ENCODE assay signal across 9 cellular contexts in the genomic region with DNA sequence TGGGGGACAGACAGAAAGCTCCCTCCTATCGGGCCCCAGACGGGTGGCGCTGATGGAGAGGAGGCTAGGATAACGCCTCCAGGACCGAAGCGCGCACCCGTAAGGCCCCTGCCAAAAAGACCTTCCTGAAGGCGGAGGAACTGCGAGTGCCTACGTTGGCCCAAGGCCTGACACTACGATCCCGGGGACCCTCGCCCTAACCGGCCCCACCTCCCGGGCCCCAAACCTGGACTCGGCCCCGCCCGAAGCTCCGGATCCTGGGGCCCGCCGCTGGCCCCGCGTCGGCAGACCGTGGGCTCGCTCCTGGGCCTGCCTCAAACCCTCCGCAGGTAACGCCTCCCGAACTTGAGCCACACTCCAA. TPM values are rescaled to one million over a fixed set of nuclear protein-coding genes. Genes with fewer than 3 reads are reported as not detected.
DNase-seq lines count a peak whose midpoint lies in the region; ATAC-seq and TF ChIP-seq lines count a peak whose summit lies in the region.
"Not testable (repeated sequence)": the region's sequence is repeated elsewhere in the genome, so short reads cannot be mapped to it uniquely, and the experiment has no call there.
"Had no signal": no experiment of that assay in that cellular context is flagged by ENCODE, and none has a peak within 500 bp of the region (broad histone marks: within the 10 kb centered on the region; RNA-seq: fewer than 3 reads in every experiment).

No MANE protein-coding gene starts in this region.

- H3K27ac ChIP-seq in C4-2B, result peak overlapping the region; percentile 53

- not testable (repeated sequence) for TF ChIP-seq CTCF in C4-2B (conservative IDR thresholded peaks at IDR 0.05)

- DNase-seq in HT1080 (ENCODE audit: low read depth) (peak; percentile 47), SK-N-DZ (ENCODE audit: low spot score) (peak; percentile 37)
- peak; percentile 31 for DNase-seq in activated naive CD8-positive, alpha-beta T cell treated with anti-CD3 and anti-CD28 coated beads, Interleukin-2, amount 50 U/mL, for 24 hours
- DNase-seq in natural killer cell treated with Interleukin-12 subunit alpha and Interleukin-12 subunit beta and Interleukin-15 and Interleukin-18, amount 100 ng/mL, for 72 hours (ENCODE audit: low spot score), result not testable (repeated sequence)

- not testable (repeated sequence) for H3K4me1 ChIP-seq in endocrine pancreas (ENCODE audit: control insufficient read depth, insufficient read depth, low read length)

- not testable (repeated sequence) for H3K9ac ChIP-seq in endocrine pancreas (ENCODE audit: control insufficient read depth, insufficient read depth, low read length)

- not testable (repeated sequence) for H3K36me3 ChIP-seq in endocrine pancreas (ENCODE audit: control insufficient read depth, insufficient read depth, low read length)

- not testable (repeated sequence) for H3K27me3 ChIP-seq in endocrine pancreas (ENCODE audit: control insufficient read depth, insufficient read depth, low read length)

- not testable (repeated sequence) for H3K9me3 Mint-ChIP-seq in activated naive CD8-positive, alpha-beta T cell treated with anti-CD3 and anti-CD28 coated beads, Interleukin-2, amount 50 U/mL, for 24 hours; natural killer cell treated with Interleukin-12 subunit alpha and Interleukin-12 subunit beta and Interleukin-15 and Interleukin-18, amount 100 ng/mL, for 72 hours; stimulated activated naive CD8-positive, alpha-beta T cell treated with anti-CD3 and anti-CD28 coated beads, Interleukin-15, Interleukin-2, amounts not matched to agents 100 ng/mL and 50 ng/mL, for 24 hours

- not testable (repeated sequence) for H3K9me3 ChIP-seq in endocrine pancreas (ENCODE audit: control insufficient read depth, low read length); iPS-18c (ENCODE audit: control insufficient read depth, insufficient read depth, low read length)

- H3K27me3 Mint-ChIP-seq in activated naive CD8-positive, alpha-beta T cell treated with anti-CD3 and anti-CD28 coated beads, Interleukin-2, amount 50 U/mL, for 24 hours; natural killer cell treated with Interleukin-12 subunit alpha and Interleukin-12 subunit beta and Interleukin-15 and Interleukin-18, amount 100 ng/mL, for 72 hours; stimulated activated naive CD8-positive, alpha-beta T cell treated with anti-CD3 and anti-CD28 coated beads, Interleukin-15, Interleukin-2, amounts not matched to agents 100 ng/mL and 50 ng/mL, for 24 hours: not testable (repeated sequence)

- not testable (repeated sequence) for ATAC-seq in activated naive CD8-positive, alpha-beta T cell treated with anti-CD3 and anti-CD28 coated beads, Interleukin-2, amount 50 U/mL, for 24 hours; natural killer cell treated with Interleukin-12 subunit alpha and Interleukin-12 subunit beta and Interleukin-15 and Interleukin-18, amount 100 ng/mL, for 72 hours

- H3K4me3 ChIP-seq in endocrine pancreas (ENCODE audit: control insufficient read depth, insufficient read depth, low read length) (peak overlapping the region; percentile 14), iPS-18c (ENCODE audit: insufficient read depth, low read depth, low read length) (peak overlapping the region; percentile 56)

- peaks cover 30% of the 10 kb centered on the region for H3K4me1 Mint-ChIP-seq in activated naive CD8-positive, alpha-beta T cell treated with anti-CD3 and anti-CD28 coated beads, Interleukin-2, amount 50 U/mL, for 24 hours
- H3K4me1 Mint-ChIP-seq in natural killer cell treated with Interleukin-12 subunit alpha and Interleukin-12 subunit beta and Interleukin-15 and Interleukin-18, amount 100 ng/mL, for 72 hours (ENCODE audit: low read depth in 2 of 2), result not testable (repeated sequence)
- H3K4me1 Mint-ChIP-seq in stimulated activated naive CD8-positive, alpha-beta T cell treated with anti-CD3 and anti-CD28 coated beads, Interleukin-15, Interleukin-2, amounts not matched to agents 100 ng/mL and 50 ng/mL, for 24 hours (ENCODE audit: low read depth), result peaks cover 29% of the 10 kb centered on the region

- peak overlapping the region; percentile 64 for H3K27ac Mint-ChIP-seq in activated naive CD8-positive, alpha-beta T cell treated with anti-CD3 and anti-CD28 coated beads, Interleukin-2, amount 50 U/mL, for 24 hours
- H3K27ac Mint-ChIP-seq in natural killer cell treated with Interleukin-12 subunit alpha and Interleukin-12 subunit beta and Interleukin-15 and Interleukin-18, amount 100 ng/mL, for 72 hours, result peak overlapping the region; percentile 72 to 79
- H3K27ac Mint-ChIP-seq in stimulated activated naive CD8-positive, alpha-beta T cell treated with anti-CD3 and anti-CD28 coated beads, Interleukin-15, Interleukin-2, amounts not matched to agents 100 ng/mL and 50 ng/mL, for 24 hours, result peak overlapping the region; percentile 80

- peak overlapping the region; percentile 88 for H3K4me3 Mint-ChIP-seq in activated naive CD8-positive, alpha-beta T cell treated with anti-CD3 and anti-CD28 coated beads, Interleukin-2, amount 50 U/mL, for 24 hours
- peak overlapping the region; percentile 85 for H3K4me3 Mint-ChIP-seq in natural killer cell treated with Interleukin-12 subunit alpha and Interleukin-12 subunit beta and Interleukin-15 and Interleukin-18, amount 100 ng/mL, for 72 hours
- H3K4me3 Mint-ChIP-seq in stimulated activated naive CD8-positive, alpha-beta T cell treated with anti-CD3 and anti-CD28 coated beads, Interleukin-15, Interleukin-2, amounts not matched to agents 100 ng/mL and 50 ng/mL, for 24 hours, result peak overlapping the region; percentile 92

- not testable (repeated sequence) for H3K36me3 Mint-ChIP-seq in activated naive CD8-positive, alpha-beta T cell treated with anti-CD3 and anti-CD28 coated beads, Interleukin-2, amount 50 U/mL, for 24 hours (ENCODE audit: low read depth); natural killer cell treated with Interleukin-12 subunit alpha and Interleukin-12 subunit beta and Interleukin-15 and Interleukin-18, amount 100 ng/mL, for 72 hours; stimulated activated naive CD8-positive, alpha-beta T cell treated with anti-CD3 and anti-CD28 coated beads, Interleukin-15, Interleukin-2, amounts not matched to agents 100 ng/mL and 50 ng/mL, for 24 hours (ENCODE audit: low read depth)

RNA-seq across cellular contexts. Expression of gene ROPN1B, which starts 53.6 kb away (rescaled TPM):
- 0.30 TPM in 1 of 2 replicates, not detected in the other for total RNA-seq in HT1080 (2014; rRNA removed; shearing (Covaris generic))
- polyA plus RNA-seq in HT1080 (2015; cell fraction: cytosol; rRNA removed), result not detected in 2 replicates
- not detected in 2 replicates for polyA plus RNA-seq in HT1080 (2015; cell fraction: nucleus; rRNA removed)
- polyA plus RNA-seq in SK-N-DZ (2014; cell fraction: cytosol; rRNA removed), result not detected in 2 replicates
- polyA plus RNA-seq in SK-N-DZ (2014; cell fraction: nucleus; rRNA removed), result not detected in 2 replicates
- total RNA-seq in natural killer cell treated with Interleukin-12 subunit alpha and Interleukin-12 subunit beta and Interleukin-15 and Interleukin-18, amount 100 ng/mL, for 72 hours, result not detected
- total RNA-seq: activated CD8-positive, alpha-beta memory T cell treated with anti-CD3 and anti-CD28 coated beads for 36 hours had no signal
